Comparison of ENCODE assay signal across 27 cellular contexts in genomic region chr3:161293381-161293780, GRCh38.
"Had no signal": no experiment of that assay in that cellular context is flagged by ENCODE, and none has a peak within 500 bp of the region (broad histone marks: within the 10 kb centered on the region; RNA-seq: fewer than 3 reads in every experiment).

No MANE protein-coding gene starts in this region.

- H3K4me3 Mint-ChIP-seq: mesothelial cell of epicardium had no signal

- H3K36me3 ChIP-seq: esophagus squamous epithelium, gastrocnemius medialis, left lung, lower lobe of right lung had no signal

- H3K36me3 Mint-ChIP-seq: mesothelial cell of epicardium had no signal

- DNase-seq: dermis blood vessel endothelial cell; dorsolateral prefrontal cortex; effector CD4-positive, alpha-beta T cell; effector memory CD4-positive, alpha-beta T cell; erythroblast; esophagus squamous epithelium; foreskin fibroblast; foreskin melanocyte; gastrocnemius medialis; glutamatergic neuron; head of caudate nucleus; heart right ventricle; hippocampal formation; left cardiac atrium; left lung; left ventricle myocardium superior; lower lobe of right lung; mesenchymal stem cell; mucosa of descending colon had no signal

- H3K4me1 Mint-ChIP-seq: mesothelial cell of epicardium had no signal

- FAIRE-seq: colon, endometrium, islet of Langerhans, keratinocyte had no signal

- H3K27ac Mint-ChIP-seq: mesothelial cell of epicardium had no signal

- H3K27ac ChIP-seq: coronary artery, dorsolateral prefrontal cortex, epithelial cell of prostate, esophagus squamous epithelium, gastrocnemius medialis, heart right ventricle, left lung, lower lobe of right lung had no signal

- ATAC-seq: esophagus mucosa, gastrocnemius medialis, heart right ventricle, left cardiac atrium, left lung, left ventricle myocardium superior, lower lobe of right lung, mucosa of descending colon had no signal

- H3K27me3 ChIP-seq: dorsolateral prefrontal cortex, esophagus squamous epithelium, gastrocnemius medialis, heart right ventricle, left lung had no signal

- H3K4me3 ChIP-seq: coronary artery, dorsolateral prefrontal cortex, esophagus squamous epithelium, gastrocnemius medialis, heart right ventricle, left lung, lower lobe of right lung, mucosa of descending colon had no signal

- H3K4me1 ChIP-seq: gastrocnemius medialis, heart right ventricle, left lung, lower lobe of right lung had no signal

- H3K9me3 ChIP-seq: gastrocnemius medialis, lower lobe of right lung, mucosa of descending colon had no signal
